8 cellular contexts compared by ENCODE assay signal in genomic region chr11:47714554-47715081, GRCh38. TPM values are rescaled to one million over a fixed set of nuclear protein-coding genes. Genes with fewer than 3 reads are reported as not detected.
DNase-seq lines count a peak whose midpoint lies in the region; TF ChIP-seq lines count a peak whose summit lies in the region.

No MANE protein-coding gene starts in this region.

- no peak for TF ChIP-seq POLR2A in prostate gland (IDR thresholded peaks at IDR 0.05)

- no peak for TF ChIP-seq CTCF in prostate gland (IDR thresholded peaks at IDR 0.05)

- peak overlapping the region; percentile 64 to 81 for H3K4me3 ChIP-seq in prostate gland

- peak; percentile 7 for DNase-seq in NK-92 treated with Interleukin-12 subunit alpha and Interleukin-12 subunit beta, amount 100 ng/mL, for 24 hours (lab: John Stamatoyannopoulos, UW)
- no peak for DNase-seq in NK-92 (lab: John Stamatoyannopoulos, UW; ENCODE audit: unreplicated experiment)
- peak; percentile 34 for DNase-seq in M059J (ENCODE audit: low read depth)
- peak; percentile 25 for DNase-seq in activated CD8-positive, alpha-beta memory T cell treated with anti-CD3 and anti-CD28 coated beads, Interleukin-2, amount 50 U/mL, for 4 hours
- DNase-seq in globus pallidus (ENCODE audit: low spot score) = peak; percentile 11
- DNase-seq in prostate gland (ENCODE audit: low spot score) = no peak
- DNase-seq in NCI-H524 (lab: John Stamatoyannopoulos, UW) = no peak
- DNase-seq in 8988T = no peak

- no peaks in the 10 kb centered on the region for H3K36me3 ChIP-seq in prostate gland

- peak overlapping the region; percentile 69 to 75 for H3K27ac ChIP-seq in prostate gland

- H3K27me3 ChIP-seq in prostate gland (replicated peaks; ENCODE audit: insufficient read depth) = no peaks in the 10 kb centered on the region

- 9% methylated on average over 19 of the region's 19 CpGs for WGBS in prostate gland

- no peaks in the 10 kb centered on the region for H3K4me1 ChIP-seq in prostate gland (replicated peaks)

- H3K9me3 ChIP-seq in prostate gland = no peaks in the 10 kb centered on the region

- intact Hi-C loops in prostate gland (cut with DNase I) = loop anchor here (2.0 kb wide), 1 partner anchor 72 kb away; the partner anchor contains the start of gene MTCH2

RNA-seq across cellular contexts. Expression of gene AGBL2, which starts 0.6 kb away (rescaled TPM):
- total RNA-seq in M059J (2014; rRNA removed; shearing (Covaris generic)) = 1.2 and 2.5 TPM in 2 replicates
- total RNA-seq in prostate gland = 1 to 10 TPM; 3.6 to 4.4 TPM

RNA-seq across cellular contexts. Expression of gene FNBP4, which starts 52.5 kb away (rescaled TPM):
- total RNA-seq in M059J (2014; rRNA removed; shearing (Covaris generic)) = 23.4 and 36.5 TPM in 2 replicates
- 100 to 1,000 TPM in 1 of 2 donors, 10 to 100 TPM in 1; 73.5 to 148 TPM for total RNA-seq in prostate gland

Comparison
In these comparisons a context has a peak if more than half of its experiments do, and no peak if none do; other contexts are left out.
1. DNase-seq: peak in NK-92 treated with Interleukin-12 subunit alpha and Interleukin-12 subunit beta, amount 100 ng/mL, for 24 hours (single experiment), M059J (single experiment), activated CD8-positive, alpha-beta memory T cell treated with anti-CD3 and anti-CD28 coated beads, Interleukin-2, amount 50 U/mL, for 4 hours (single experiment) and globus pallidus (single experiment); none in NK-92 (single experiment), prostate gland (single experiment), NCI-H524 (0 of 2) and 8988T (single experiment).